In genomic region chr17:82915010-82915696, GRCh38 we compare ENCODE assay signal across 14 cellular contexts.
DNase-seq lines count a peak whose midpoint lies in the region; ATAC-seq and TF ChIP-seq lines count a peak whose summit lies in the region.
"Had no signal": no experiment of that assay in that cellular context is flagged by ENCODE, and none has a peak within 500 bp of the region (broad histone marks: within the 10 kb centered on the region; RNA-seq: fewer than 3 reads in every experiment).

No MANE protein-coding gene starts in this region.

- H3K27ac Mint-ChIP-seq in nephron, result peak overlapping the region; percentile 68 to 93 (median 71)
- H3K27ac Mint-ChIP-seq: activated CD4-positive, alpha-beta memory T cell treated with anti-CD3 and anti-CD28 coated beads for 36 hours; natural killer cell had no signal

- TF ChIP-seq POLR2A in GM18505 (IDR thresholded peaks at IDR 0.05; ENCODE audit: borderline replicate concordance, extremely low read depth, insufficient read depth, insufficient read length), result no peak

- H3K9me3 ChIP-seq in DOHH2 (ENCODE audit: control insufficient read depth, insufficient read depth, low read length), result no peaks in the 10 kb centered on the region
- no peaks in the 10 kb centered on the region for H3K9me3 ChIP-seq in HEK293 (ENCODE audit: control insufficient read depth, insufficient read depth, low read depth, low read length)
- H3K9me3 ChIP-seq: heart left ventricle had no signal

- H3F3A ChIP-seq in DOHH2 (ENCODE audit: control insufficient read depth, insufficient read depth), result 0 out of 2 replicates have a peak, but pooled peaks cover 5% of the 10 kb centered on the region

- peak overlapping the region; percentile 74 for H3K4me2 ChIP-seq in DOHH2 (ENCODE audit: low read length)

- H4K20me1 ChIP-seq in DOHH2 (ENCODE audit: control insufficient read depth, insufficient read depth, low read depth, low read length), result no peaks in the 10 kb centered on the region

- H3K4me3 Mint-ChIP-seq in nephron, result no peak overlapping the region
- H3K4me3 Mint-ChIP-seq: activated CD4-positive, alpha-beta memory T cell treated with anti-CD3 and anti-CD28 coated beads for 36 hours; brain; natural killer cell had no signal

- peak overlapping the region; percentile 70 for H3K27ac ChIP-seq in DOHH2 (ENCODE audit: low read depth, low read length)
- no peak overlapping the region for H3K27ac ChIP-seq in HEK293 (ENCODE audit: extremely low read depth, low read depth, low read length)

- H3K36me3 ChIP-seq in DOHH2 (ENCODE audit: control insufficient read depth, low read length), result peaks cover 3% of the 10 kb centered on the region; the same call in 1 of the 2 replicates
- peaks cover 0 to 49% of the 10 kb centered on the region in 2 experiments; a peak in 1 of 3 replicates for H3K36me3 ChIP-seq in HEK293 (ENCODE audit: control insufficient read depth in 2 of 2, insufficient read depth in 1 of 2, low read length in 2 of 2)

- no peaks in the 10 kb centered on the region for H3K27me3 ChIP-seq in DOHH2 (ENCODE audit: control insufficient read depth, low read length)
- H3K27me3 ChIP-seq: heart left ventricle had no signal

- H3K4me1 ChIP-seq in DOHH2 (ENCODE audit: control insufficient read depth, low read length) (peaks cover 44% of the 10 kb centered on the region), HEK293 (ENCODE audit: control insufficient read depth, insufficient read depth, low read length) (no peaks in the 10 kb centered on the region)

- H3K79me2 ChIP-seq in DOHH2 (ENCODE audit: control insufficient read depth, low read length), result no peaks in the 10 kb centered on the region

- no peak for ATAC-seq in GM18505 (IDR thresholded peaks at IDR 0.05; ENCODE audit: unreplicated experiment)
- ATAC-seq: natural killer cell had no signal

- H3K9me2 ChIP-seq in DOHH2 (replicated peaks; ENCODE audit: control insufficient read depth, low read length), result no peaks in the 10 kb centered on the region

- H3K4me3 ChIP-seq in DOHH2 (ENCODE audit: low read length) (peak overlapping the region; percentile 64), HEK293 (ENCODE audit: low read depth, low read length) (no peak overlapping the region), cardiac fibroblast (replicated peaks in 1 of 2; ENCODE audit: low read depth in 2 of 2, low read length in 2 of 2) (no peak overlapping the region)
- H3K4me3 ChIP-seq: heart left ventricle had no signal

- peaks cover 26% of the 10 kb centered on the region for H3K36me3 Mint-ChIP-seq in nephron (ENCODE audit: low read depth)

- TF ChIP-seq CTCF in DOHH2 (IDR thresholded peaks at IDR 0.05; ENCODE audit: low read depth, low read length, poor library complexity, severe bottlenecking) (peak; percentile 42), HEK293 (tag by site-specific recombination; IDR thresholded peaks at IDR 0.05) (no peak), cardiac fibroblast (IDR thresholded peaks at IDR 0.05; ENCODE audit: low read depth, low read length) (peak; percentile 8), nephron (IDR thresholded peaks at IDR 0.05; ENCODE audit: unreplicated experiment in 3 of 3) (no peak)

- no peaks in the 10 kb centered on the region for H3K27me3 Mint-ChIP-seq in nephron (ENCODE audit: low read depth)
- H3K27me3 Mint-ChIP-seq: activated CD4-positive, alpha-beta memory T cell treated with anti-CD3 and anti-CD28 coated beads for 36 hours had no signal

- peaks cover 30% of the 10 kb centered on the region for H3K4me1 Mint-ChIP-seq in nephron
- H3K4me1 Mint-ChIP-seq: brain had no signal

- CTCF ChIA-PET in HEK293 (lab: Yijun Ruan, JAX), result interaction anchor here (0.7 to 1.0 kb wide), 8 partner anchors 37 to 133 kb away, joined by 3 to 5 read pairs (median 3); no protein-coding TSS in a partner anchor

- H3K9me3 Mint-ChIP-seq in nephron, result no peaks in the 10 kb centered on the region
- H3K9me3 Mint-ChIP-seq: activated CD4-positive, alpha-beta memory T cell treated with anti-CD3 and anti-CD28 coated beads for 36 hours; brain; natural killer cell had no signal

- POLR2A ChIA-PET in HEK293 (lab: Yijun Ruan, JAX), result no interaction called here

- DNase-seq in cardiac fibroblast (ENCODE audit: low read depth in 2 of 2), result no peak
- no peak for DNase-seq in activated CD8-positive, alpha-beta memory T cell treated with anti-CD3 and anti-CD28 coated beads, Interleukin-2, amount 50 U/mL, for 48 hours
- DNase-seq in middle frontal gyrus (ENCODE audit: extremely low spot score, low spot score), result no peak
- DNase-seq: activated CD4-positive, alpha-beta memory T cell treated with anti-CD3 and anti-CD28 coated beads for 36 hours; activated gamma-delta T cell; natural killer cell; OCI-M1; T-helper 2 cell had no signal

TF ChIP-seq in HEK293, 187 proteins besides CTCF, POLR2A, EP300 and RAD21:
- TF ChIP-seq ZNF350 (tag by site-specific recombination; IDR thresholded peaks at IDR 0.05) (no peak), ZNF654 (tag by site-specific recombination; IDR thresholded peaks at IDR 0.05; ENCODE audit: low read depth) (0 out of 2 replicates have a peak, but pooled peaks have one; percentile 8)

Comparison
In these comparisons a context has a peak if more than half of its experiments do, and no peak if none do; other contexts are left out.
1. CTCF ChIP-seq: peak in DOHH2 (single experiment) and cardiac fibroblast (single experiment); none in HEK293 (single experiment) and nephron (0 of 3).